Comparison of ENCODE assay signal across 8 cellular contexts in genomic region chr6:136289327-136289578, GRCh38. TPM values are rescaled to one million over a fixed set of nuclear protein-coding genes. Genes with fewer than 3 reads are reported as not detected.
DNase-seq lines count a peak whose midpoint lies in the region; ATAC-seq and TF ChIP-seq lines count a peak whose summit lies in the region.

No MANE protein-coding gene starts in this region.

- POLR2A ChIA-PET in CD4-positive, alpha-beta memory T cell (lab: Charles Lee; ENCODE audit: partially characterized antibody): interaction anchor here (0.8 to 7.8 kb wide), 37 partner anchors 9 to 1427 kb away, joined by 3 to 198 read pairs (median 6); partner anchors contain the start of genes AHI1, HBS1L, MAP3K5 and MAP7

- H3K36me3 ChIP-seq in CD4-positive, alpha-beta memory T cell (ENCODE audit: insufficient read depth, low read length): no peaks in the 10 kb centered on the region
- no peaks in the 10 kb centered on the region for H3K36me3 ChIP-seq in HUES64 (ENCODE audit: insufficient read depth, low read length)
- H3K36me3 ChIP-seq in NT2/D1 (ENCODE audit: insufficient read depth, insufficient read length, low read length): peaks cover 12% of the 10 kb centered on the region

- H3K36me3 Mint-ChIP-seq in CD4-positive, alpha-beta memory T cell: peaks cover 15 to 43% of the 10 kb centered on the region in 2 donors

- CTCF ChIA-PET in CD4-positive, alpha-beta memory T cell (lab: Charles Lee; ENCODE audit: partially characterized antibody): interaction anchor here (1.4 to 4.0 kb wide), 10 partner anchors 20 to 1234 kb away, joined by 3 to 17 read pairs (median 4); partner anchors contain the start of genes AHI1, HBS1L, MAP3K5 and MTFR2

- peak overlapping the region; percentile 93 to 100 (median 100) for H3K4me3 Mint-ChIP-seq in CD4-positive, alpha-beta memory T cell

- H3K4me1 Mint-ChIP-seq in CD4-positive, alpha-beta memory T cell: peaks cover 24 to 77% (median 51%) of the 10 kb centered on the region in 4 donors

- no peaks in the 10 kb centered on the region for H3K27me3 ChIP-seq in CD4-positive, alpha-beta memory T cell (ENCODE audit: insufficient read depth, low read length)
- H3K27me3 ChIP-seq in HUES64 (ENCODE audit: insufficient read depth, low read length) (no peaks in the 10 kb centered on the region), NT2/D1 (ENCODE audit: insufficient read depth, insufficient read length) (no peaks in the 10 kb centered on the region), mononuclear cell (ENCODE audit: insufficient read depth, low read length) (no peaks in the 10 kb centered on the region)

- WGBS in HUES64: under 1% methylated on average over 34 of the region's 34 CpGs

- intact Hi-C loops in CD4-positive, alpha-beta memory T cell (cut with micrococcal nuclease): loop anchor here (1.0 to 10.0 kb wide), 6 partner anchors 28 to 792 kb away; partner anchors contain the start of genes AHI1, MAP3K5, MTFR2 and PEX7

- H3K9ac ChIP-seq in HUES64 (ENCODE audit: low read depth, low read length) (peak overlapping the region; percentile 100), NT2/D1 (ENCODE audit: insufficient read length, low read depth) (peak overlapping the region; percentile 98)

- no peak for TF ChIP-seq CTCF in epithelial cell of esophagus (IDR thresholded peaks at IDR 0.05; ENCODE audit: insufficient read depth, low read depth, low read length, missing control alignments)

- H3K27ac ChIP-seq in CD4-positive, alpha-beta memory T cell (ENCODE audit: low read depth, low read length): peak overlapping the region; percentile 100
- peak overlapping the region; percentile 99 for H3K27ac ChIP-seq in HUES64 (ENCODE audit: low read depth, low read length)

- H3K27me3 Mint-ChIP-seq in CD4-positive, alpha-beta memory T cell: peaks cover 5% of the 10 kb centered on the region in 2 donors

- peaks cover 0 to 12% (median 2%) of the 10 kb centered on the region in 8 donors for H3K9me3 Mint-ChIP-seq in CD4-positive, alpha-beta memory T cell

- H3K4me1 ChIP-seq in CD4-positive, alpha-beta memory T cell (ENCODE audit: insufficient read depth, low read length): peaks cover 62% of the 10 kb centered on the region
- H3K4me1 ChIP-seq in HUES64 (ENCODE audit: insufficient read depth, low read length) (peaks cover 20% of the 10 kb centered on the region), NT2/D1 (ENCODE audit: insufficient read depth, insufficient read length) (peaks cover 3% of the 10 kb centered on the region), mononuclear cell (ENCODE audit: insufficient read depth, low read length) (peaks cover 53% of the 10 kb centered on the region)

- H3K9me3 ChIP-seq in CD4-positive, alpha-beta memory T cell (ENCODE audit: control insufficient read depth in 1 of 2, low read length in 2 of 2): no peaks in the 10 kb centered on the region
- H3K9me3 ChIP-seq in HUES64 (ENCODE audit: insufficient read depth, low read depth, low read length): no peaks in the 10 kb centered on the region
- H3K9me3 ChIP-seq in NT2/D1 (ENCODE audit: insufficient read depth, low read length): no peaks in the 10 kb centered on the region
- H3K9me3 ChIP-seq in mononuclear cell (ENCODE audit: low read depth, low read length): no peaks in the 10 kb centered on the region

- peak overlapping the region; percentile 92 to 94 for H3K4me3 ChIP-seq in CD4-positive, alpha-beta memory T cell (ENCODE audit: low read length in 2 of 2)
- peak overlapping the region; percentile 99 for H3K4me3 ChIP-seq in HUES64 (ENCODE audit: low read length)
- H3K4me3 ChIP-seq in NT2/D1 (ENCODE audit: insufficient read length, low read depth): peak overlapping the region; percentile 93
- H3K4me3 ChIP-seq in epithelial cell of esophagus (ENCODE audit: low read length): peak overlapping the region; percentile 100
- peak overlapping the region; percentile 94 for H3K4me3 ChIP-seq in mononuclear cell (ENCODE audit: low read length)

- peak; percentile 39 for ATAC-seq in GM21390 (IDR thresholded peaks at IDR 0.05; ENCODE audit: unreplicated experiment)

- peak; percentile 93 to 96 (median 96) for DNase-seq in CD4-positive, alpha-beta memory T cell
- DNase-seq in NT2/D1 (ENCODE audit: low read depth, low spot score) (no peak), activated T-cell treated with anti-CD3 and anti-CD28 coated beads for 24 hours (ENCODE audit: low read depth) (peak; percentile 89), epithelial cell of esophagus (ENCODE audit: low read depth) (peak; percentile 90)
- DNase-seq in stimulated activated CD8-positive, alpha-beta memory T cell treated with anti-CD3 and anti-CD28 coated beads, Interleukin-2, amount 100 ng/mL, for 1 hour (ENCODE audit: low read depth in 2 of 2): peak; percentile 86 to 87

- H3K27ac Mint-ChIP-seq in CD4-positive, alpha-beta memory T cell: peak overlapping the region; percentile 99 to 100 (median 100)

RNA-seq across cellular contexts. Expression of gene BCLAF1, which starts 0.4 kb away (rescaled TPM):
- total RNA-seq in CD4-positive, alpha-beta memory T cell: 100 to 1,000 TPM; 233 to 242 TPM
- 100 to 1,000 TPM in 1 of 2 donors, 10 to 100 TPM in 1; 81.9 to 114 TPM for polyA plus RNA-seq in CD4-positive, alpha-beta memory T cell
- polyA plus RNA-seq in HUES64 (2013, experiment 1 of 2): 168 TPM
- polyA plus RNA-seq in HUES64 (2013, experiment 2 of 2): 151 TPM
- 558 TPM for total RNA-seq in mononuclear cell

RNA-seq across cellular contexts. Expression of gene MTFR2, which starts 39.1 kb away (rescaled TPM):
- 1 to 10 TPM; 1.2 TPM for total RNA-seq in CD4-positive, alpha-beta memory T cell
- polyA plus RNA-seq in CD4-positive, alpha-beta memory T cell: 1 to 10 TPM in 1 of 2 donors, under 1 TPM in 1; 0.55 to 1.1 TPM
- polyA plus RNA-seq in HUES64 (2013, experiment 1 of 2): 10.4 TPM
- polyA plus RNA-seq in HUES64 (2013, experiment 2 of 2): 10.1 TPM
- 3.9 TPM for total RNA-seq in mononuclear cell
